In the genomic region with DNA sequence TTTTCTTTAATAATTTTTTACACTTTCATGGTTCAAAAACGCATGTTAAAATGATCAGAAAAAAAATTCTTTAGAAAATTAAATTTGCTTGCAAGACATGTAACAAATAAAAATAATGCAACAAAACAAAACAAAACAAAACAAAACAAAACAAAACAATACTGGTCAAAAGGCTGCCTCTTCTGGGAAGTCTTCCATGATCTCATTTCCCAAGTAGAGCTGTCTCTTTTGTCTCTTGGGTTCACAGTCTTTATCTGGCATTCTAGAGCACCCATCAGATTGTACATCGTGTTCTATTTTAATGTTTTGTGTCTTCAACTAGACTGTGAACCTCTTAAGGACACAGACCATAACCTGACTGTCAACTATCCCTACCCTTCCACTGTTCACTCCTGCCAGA, we compare ENCODE assay signal across 2 cellular contexts.
TF ChIP-seq lines count a peak whose summit lies in the region.

No MANE protein-coding gene starts in this region.

TF ChIP-seq in HepG2, 621 proteins besides CTCF, POLR2A, EP300 and RAD21:
- TF ChIP-seq ZFP36 (IDR thresholded peaks at IDR 0.05; ENCODE audit: borderline replicate concordance, low read depth, low read length, partially characterized antibody) (peak; percentile 67), SOX6 (IDR thresholded peaks at IDR 0.05) (no peak), SOX6 (CRISPR knock-in tag; IDR thresholded peaks at IDR 0.05) (no peak), NFE2L1 (CRISPR knock-in tag; IDR thresholded peaks at IDR 0.05; ENCODE audit: borderline replicate concordance) (no peak)
- TF ChIP-seq, protein P1, sequence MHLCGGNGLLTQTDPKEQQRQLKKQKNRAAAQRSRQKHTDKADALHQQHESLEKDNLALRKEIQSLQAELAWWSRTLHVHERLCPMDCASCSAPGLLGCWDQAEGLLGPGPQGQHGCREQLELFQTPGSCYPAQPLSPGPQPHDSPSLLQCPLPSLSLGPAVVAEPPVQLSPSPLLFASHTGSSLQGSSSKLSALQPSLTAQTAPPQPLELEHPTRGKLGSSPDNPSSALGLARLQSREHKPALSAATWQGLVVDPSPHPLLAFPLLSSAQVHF (CRISPR knock-in tag; IDR thresholded peaks at IDR 0.05) = no peak

TF ChIP-seq in K562, 482 proteins besides CTCF, POLR2A, EP300 and RAD21:
- TF ChIP-seq ZEB2 (IDR thresholded peaks at IDR 0.05) = no peak
- no peak for TF ChIP-seq ZNF75A (CRISPR knock-in tag; IDR thresholded peaks at IDR 0.05)
- no peak for TF ChIP-seq ZFP1 (CRISPR knock-in tag; IDR thresholded peaks at IDR 0.05)
- no peak for TF ChIP-seq IFI16 (CRISPR knock-in tag; IDR thresholded peaks at IDR 0.05)
- TF ChIP-seq TAF9B (IDR thresholded peaks at IDR 0.05; ENCODE audit: partially characterized antibody) = no peak
- peak; percentile 81 for TF ChIP-seq RBM25 (IDR thresholded peaks at IDR 0.05; ENCODE audit: low read depth, low read length, severe bottlenecking)
- TF ChIP-seq ZNF644 (tag; IDR thresholded peaks at IDR 0.05; ENCODE audit: low read depth) = no peak
- peak; percentile 94 for TF ChIP-seq ZFP36 (IDR thresholded peaks at IDR 0.05; ENCODE audit: low read depth, low read length, partially characterized antibody)
- TF ChIP-seq TEAD4 (IDR thresholded peaks at IDR 0.05; ENCODE audit: low read length) = no peak
- TF ChIP-seq TEAD4 (CRISPR knock-in tag; IDR thresholded peaks at IDR 0.05; ENCODE audit: borderline replicate concordance) = no peak
- TF ChIP-seq NR4A1 (CRISPR knock-in tag; IDR thresholded peaks at IDR 0.05) = no peak
- TF ChIP-seq NR4A1 (tag; IDR thresholded peaks at IDR 0.05) = no peak
